15 cellular contexts compared by ENCODE assay signal in the genomic region with DNA sequence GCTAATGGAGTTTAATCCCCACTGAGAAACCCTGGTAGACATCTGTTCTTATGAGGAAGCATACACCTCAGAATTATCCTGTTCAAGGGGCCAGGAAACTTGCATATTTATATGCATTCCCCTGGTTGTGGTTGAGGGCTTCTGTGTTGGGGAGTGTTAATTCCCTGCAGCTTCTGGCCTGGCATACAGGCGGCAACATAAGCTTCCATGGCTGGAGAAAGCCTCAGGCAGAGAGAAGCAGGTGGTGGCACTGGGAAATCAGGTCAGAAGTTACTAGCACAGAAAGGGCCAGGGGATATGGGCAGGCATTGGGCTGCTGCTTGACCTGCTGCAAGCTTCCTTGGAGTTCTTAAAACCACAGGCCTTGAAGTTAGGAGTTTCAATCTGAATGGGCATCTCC.
A peak's percentile ranks its signal among the peaks of the same experiment; 100 is the strongest.
DNase-seq lines count a peak whose midpoint lies in the region; ATAC-seq lines count a peak whose summit lies in the region.
"Had no signal": no experiment of that assay in that cellular context is flagged by ENCODE, and none has a peak within 500 bp of the region (broad histone marks: within the 10 kb centered on the region; RNA-seq: fewer than 3 reads in every experiment).

No MANE protein-coding gene starts in this region.

- intact Hi-C loops in naive thymus-derived CD4-positive, alpha-beta T cell (cut with micrococcal nuclease) = no loop called here

- no peaks in the 10 kb centered on the region for H3K9me3 ChIP-seq in SJCRH30 (replicated peaks)
- peaks cover 1% of the 10 kb centered on the region for H3K9me3 ChIP-seq in trophoblast cell (ENCODE audit: insufficient read depth, low read depth, low read length)
- no peaks in the 10 kb centered on the region for H3K9me3 ChIP-seq in naive thymus-derived CD4-positive, alpha-beta T cell (ENCODE audit: control insufficient read depth in 2 of 3, low read length in 3 of 3)

- no peak overlapping the region for H2BK5ac ChIP-seq in trophoblast cell (ENCODE audit: low read depth, low read length, poor library complexity)

- no peak overlapping the region for H3K27ac Mint-ChIP-seq in naive thymus-derived CD4-positive, alpha-beta T cell
- H3K27ac Mint-ChIP-seq: CD14-positive monocyte; CD4-positive, alpha-beta memory T cell had no signal

- H3K18ac ChIP-seq in trophoblast cell (ENCODE audit: low read length) = no peak overlapping the region

- H3K4me3 Mint-ChIP-seq in naive thymus-derived CD4-positive, alpha-beta T cell = no peak overlapping the region
- H3K4me3 Mint-ChIP-seq: CD14-positive monocyte; CD4-positive, alpha-beta memory T cell had no signal

- H4K12ac ChIP-seq in trophoblast cell (ENCODE audit: low read depth, low read length) = no peak overlapping the region

- H2BK120ac ChIP-seq in trophoblast cell (ENCODE audit: insufficient read depth, low read length, poor library complexity) = no peak overlapping the region

- H3K27ac ChIP-seq in SJCRH30 = peak overlapping the region; percentile 91
- H3K27ac ChIP-seq in trophoblast cell (ENCODE audit: low read depth, low read length) = no peak overlapping the region
- no peak overlapping the region for H3K27ac ChIP-seq in naive thymus-derived CD4-positive, alpha-beta T cell (ENCODE audit: low read depth, low read length)
- H3K27ac ChIP-seq: BLaER1 had no signal

- H2BK12ac ChIP-seq in trophoblast cell (ENCODE audit: low read length) = peak overlapping the region; percentile 15

- H3K36me3 ChIP-seq in SJCRH30 = no peaks in the 10 kb centered on the region
- H3K36me3 ChIP-seq in trophoblast cell (ENCODE audit: control insufficient read depth in 1 of 2, insufficient read depth in 2 of 2, low read length in 2 of 2) = no peaks in the 10 kb centered on the region
- H3K36me3 ChIP-seq in naive thymus-derived CD4-positive, alpha-beta T cell (ENCODE audit: control insufficient read depth in 2 of 3, insufficient read depth in 3 of 3, low read length in 3 of 3) = no peaks in the 10 kb centered on the region
- H3K36me3 ChIP-seq: BLaER1, HAP-1 had no signal

- no peak overlapping the region for H3K4ac ChIP-seq in trophoblast cell (ENCODE audit: low read depth, low read length)

- no peak overlapping the region for H4K8ac ChIP-seq in trophoblast cell (ENCODE audit: low read depth, low read length)

- no peak overlapping the region for H3K23ac ChIP-seq in trophoblast cell (ENCODE audit: low read length)

- no peak overlapping the region for H2AFZ ChIP-seq in trophoblast cell (ENCODE audit: insufficient read depth, low read length, poor library complexity)

- H3K36me3 Mint-ChIP-seq in naive thymus-derived CD4-positive, alpha-beta T cell = no peaks in the 10 kb centered on the region
- H3K36me3 Mint-ChIP-seq: CD14-positive monocyte; CD4-positive, alpha-beta memory T cell had no signal

- no peak overlapping the region for H3K14ac ChIP-seq in trophoblast cell (ENCODE audit: low read length)

- DNase-seq in G401 (ENCODE audit: low spot score) (peak; percentile 84), SJCRH30 (peak; percentile 83 to 92), cerebellar cortex (ENCODE audit: low spot score) (peak; percentile 79), trophoblast cell (no peak)
- no peak for DNase-seq in naive thymus-derived CD4-positive, alpha-beta T cell
- no peak for DNase-seq in stimulated activated CD4-positive, alpha-beta T cell treated with anti-CD3 and anti-CD28 coated beads, Interleukin-2, amount 100 ng/mL, for 24 hours
- DNase-seq: 8988T; CD4-positive, alpha-beta memory T cell; DMS153; DMS79; GF-D8 had no signal

- H3K9ac ChIP-seq in trophoblast cell (ENCODE audit: low read length) = no peak overlapping the region
- H3K9ac ChIP-seq: BLaER1 had no signal

- H3K4me1 Mint-ChIP-seq in naive thymus-derived CD4-positive, alpha-beta T cell = no peaks in the 10 kb centered on the region
- H3K4me1 Mint-ChIP-seq: CD14-positive monocyte; CD4-positive, alpha-beta memory T cell had no signal

- no CpG with 5 or more reads among the region's 1 CpG for WGBS in trophoblast cell (ENCODE audit: extremely low coverage, insufficient coverage, insufficient read length)

- CTCF ChIA-PET in naive thymus-derived CD4-positive, alpha-beta T cell (lab: Charles Lee) = no interaction called here

- no peaks in the 10 kb centered on the region for H3K79me2 ChIP-seq in trophoblast cell (ENCODE audit: control insufficient read depth, insufficient read depth, low read length, poor library complexity)

- POLR2A ChIA-PET in naive thymus-derived CD4-positive, alpha-beta T cell (lab: Charles Lee) = no interaction called here

- H3K79me1 ChIP-seq in trophoblast cell (ENCODE audit: low read length) = peaks cover 2% of the 10 kb centered on the region

- H3K4me2 ChIP-seq in trophoblast cell (ENCODE audit: low read length) = no peak overlapping the region

- in situ Hi-C loops in G401 (cut with HindIII; ENCODE audit: low sequenced_read_pairs) = no loop called here

- no peak for ATAC-seq in naive thymus-derived CD4-positive, alpha-beta T cell
- no peak for ATAC-seq in GM18502 (IDR thresholded peaks at IDR 0.05; ENCODE audit: poor library complexity, unreplicated experiment)

- H3K4me1 ChIP-seq in SJCRH30 (peaks cover 34% of the 10 kb centered on the region), trophoblast cell (ENCODE audit: control insufficient read depth in 1 of 2, insufficient read depth in 2 of 2, low read length in 2 of 2) (peaks cover 3 to 7% of the 10 kb centered on the region in 2 experiments)
- H3K4me1 ChIP-seq in naive thymus-derived CD4-positive, alpha-beta T cell (ENCODE audit: control insufficient read depth in 2 of 2, insufficient read depth in 2 of 2, low read length in 2 of 2) = no peaks in the 10 kb centered on the region
- H3K4me1 ChIP-seq: HAP-1 had no signal

- H3K4me3 ChIP-seq in SJCRH30 = no peak overlapping the region
- no peak overlapping the region for H3K4me3 ChIP-seq in trophoblast cell (ENCODE audit: low read depth, low read length)
- no peak overlapping the region for H3K4me3 ChIP-seq in naive thymus-derived CD4-positive, alpha-beta T cell (ENCODE audit: low read length)
- H3K4me3 ChIP-seq: BLaER1, HAP-1 had no signal

- peaks cover 0 to 17% (median 8%) of the 10 kb centered on the region in 11 donors for H3K9me3 Mint-ChIP-seq in naive thymus-derived CD4-positive, alpha-beta T cell

- no peak overlapping the region for H2AK5ac ChIP-seq in trophoblast cell (ENCODE audit: low read length)

- H4K91ac ChIP-seq in trophoblast cell (ENCODE audit: low read depth, low read length) = no peak overlapping the region

- H3K27me3 ChIP-seq in SJCRH30 = no peaks in the 10 kb centered on the region
- no peaks in the 10 kb centered on the region for H3K27me3 ChIP-seq in trophoblast cell (ENCODE audit: insufficient read depth, low read length)
- H3K27me3 ChIP-seq in naive thymus-derived CD4-positive, alpha-beta T cell (ENCODE audit: control insufficient read depth in 2 of 2, insufficient read depth in 2 of 2, low read length in 2 of 2) = no peaks in the 10 kb centered on the region
- H3K27me3 ChIP-seq: BLaER1 had no signal

- H3K27me3 Mint-ChIP-seq in naive thymus-derived CD4-positive, alpha-beta T cell = peaks cover 0 to 14% (median 0%) of the 10 kb centered on the region in 5 donors

Comparison
In these comparisons a context has a peak if more than half of its experiments do, and no peak if none do; other contexts are left out.
1. DNase-seq: peak in G401 (single experiment), SJCRH30 (2 of 2) and cerebellar cortex (single experiment); none in trophoblast cell (0 of 2), naive thymus-derived CD4-positive, alpha-beta T cell (0 of 9) and stimulated activated CD4-positive, alpha-beta T cell treated with anti-CD3 and anti-CD28 coated beads, Interleukin-2, amount 100 ng/mL, for 24 hours (0 of 2).